10 cellular contexts compared by ENCODE assay signal in genomic region chr10:72258617-72259016, GRCh38. TPM values are rescaled to one million over a fixed set of nuclear protein-coding genes. Genes with fewer than 3 reads are reported as not detected.
DNase-seq lines count a peak whose midpoint lies in the region; ATAC-seq, FAIRE-seq and TF ChIP-seq lines count a peak whose summit lies in the region.
"Had no signal": no experiment of that assay in that cellular context is flagged by ENCODE, and none has a peak within 500 bp of the region (broad histone marks: within the 10 kb centered on the region; RNA-seq: fewer than 3 reads in every experiment).

No MANE protein-coding gene starts in this region.

- POLR2A ChIA-PET in A549 (lab: Yijun Ruan, JAX) = interaction anchor here (0.7 to 4.8 kb wide), 4 partner anchors 15 to 62 kb away, joined by 3 to 155 read pairs (median 11); partner anchors contain the start of gene DDIT4
- POLR2A ChIA-PET in K562 (lab: Yijun Ruan, JAX) = interaction anchor here (1.1 to 15.0 kb wide), 6 partner anchors 11 to 63 kb away, joined by 3 to 277 read pairs (median 11); partner anchors contain the start of gene DDIT4

- peak overlapping the region; percentile 42 for H3K4me3 Mint-ChIP-seq in nephron progenitor cell

- no peaks in the 10 kb centered on the region for H3K27me3 ChIP-seq in DOHH2 (ENCODE audit: control insufficient read depth, low read length)
- H3K27me3 ChIP-seq in K562 (ENCODE audit: control insufficient read depth in 2 of 2, insufficient read depth in 2 of 2, low read length in 2 of 2) = no peaks in the 10 kb centered on the region

- H4K20me1 ChIP-seq in DOHH2 (ENCODE audit: control insufficient read depth, insufficient read depth, low read depth, low read length) = no peaks in the 10 kb centered on the region
- H4K20me1 ChIP-seq in K562 (replicated peaks; ENCODE audit: control insufficient read depth, insufficient read depth, low read length) = no peaks in the 10 kb centered on the region

- 95% methylated on average over 4 of the region's 4 CpGs for WGBS in A549 (ENCODE audit: missing lambda C conversion rate)
- WGBS in K562 (ENCODE audit: insufficient coverage, low coverage, missing lambda C conversion rate) = 89% methylated on average over 4 of the region's 4 CpGs

- no peaks in the 10 kb centered on the region for H3K9me1 ChIP-seq in K562 (ENCODE audit: control insufficient read depth, insufficient read depth, low read length)

- intact Hi-C loops in K562 (cut with micrococcal nuclease) = no loop called here

- H2AFZ ChIP-seq in K562 (ENCODE audit: low read depth, low read length) = peak overlapping the region; percentile 10; the same call in 1 of the 2 replicates

- ATAC-seq in A549 = no peak
- no peak for ATAC-seq in K562
- ATAC-seq in GM21737 (IDR thresholded peaks at IDR 0.05; ENCODE audit: unreplicated experiment) = no peak
- ATAC-seq in HG03097 (IDR thresholded peaks at IDR 0.05; ENCODE audit: low FRiP score, unreplicated experiment) = no peak

- H3K4me3 ChIP-seq in A549 = no peak overlapping the region
- H3K4me3 ChIP-seq in DOHH2 (ENCODE audit: low read length) = no peak overlapping the region
- no peak overlapping the region for H3K4me3 ChIP-seq in K562

- peak overlapping the region; percentile 99 to 100 for H3K27ac ChIP-seq in A549
- no peak overlapping the region for H3K27ac ChIP-seq in DOHH2 (ENCODE audit: low read depth, low read length)
- H3K27ac ChIP-seq in K562 (ENCODE audit: extremely low read depth, low read depth, low read length) = no peak overlapping the region

- TF ChIP-seq CTCF in A549 (IDR thresholded peaks at IDR 0.05) (no peak), DOHH2 (IDR thresholded peaks at IDR 0.05; ENCODE audit: low read depth, low read length, poor library complexity, severe bottlenecking) (no peak), K562 (IDR thresholded peaks at IDR 0.05 in 2 of 3, conservative IDR thresholded peaks at IDR 0.05 in 1 of 3; ENCODE audit: insufficient read depth in 2 of 3, low read depth in 1 of 3, low read length in 3 of 3) (0 out of 6 replicates have a peak, but pooled peaks of 2 of the 3 experiments have one; percentile 3 to 20), nephron progenitor cell (IDR thresholded peaks at IDR 0.05) (no peak)

- H3K4me2 ChIP-seq in A549 = 0 out of 3 replicates have a peak overlapping the region, but pooled peaks have one; percentile 95
- H3K4me2 ChIP-seq in DOHH2 (ENCODE audit: low read length) = 0 out of 2 replicates have a peak overlapping the region, but pooled peaks have one; percentile 99
- H3K4me2 ChIP-seq in K562 (ENCODE audit: insufficient read depth, low read length) = no peak overlapping the region

- H3K4me1 Mint-ChIP-seq in nephron progenitor cell = peaks cover 68% of the 10 kb centered on the region

- peaks cover 21% of the 10 kb centered on the region for H3F3A ChIP-seq in DOHH2 (ENCODE audit: control insufficient read depth, insufficient read depth)

- H3K27me3 Mint-ChIP-seq in nephron progenitor cell (ENCODE audit: low read depth, poor library complexity) = no peaks in the 10 kb centered on the region

- no peak for FAIRE-seq in A549 (lab: Jason Lieb, UNC)
- FAIRE-seq in K562 (lab: Jason Lieb, UNC) = no peak

- H3K27ac Mint-ChIP-seq in nephron progenitor cell = peak overlapping the region; percentile 98

- no peaks in the 10 kb centered on the region for H3K36me3 Mint-ChIP-seq in nephron progenitor cell (ENCODE audit: low read depth)

- DNase-seq in A549 (ENCODE audit: low read depth in 1 of 2, low spot score in 1 of 2) = no peak
- DNase-seq in K562 (ENCODE audit: extremely low read depth in 1 of 4, low spot score in 3 of 4) = no peak
- DNase-seq in nephron progenitor cell = no peak
- no peak for DNase-seq in NCI-H1048 (lab: John Stamatoyannopoulos, UW)
- no peak for DNase-seq in NCI-H1930 (lab: John Stamatoyannopoulos, UW)
- DNase-seq: Karpas-422, NCI-H510A treated with DMSO at 0.1 percent for 48 hours had no signal

- no peaks in the 10 kb centered on the region for H3K79me2 ChIP-seq in DOHH2 (ENCODE audit: control insufficient read depth, low read length)
- no peaks in the 10 kb centered on the region for H3K79me2 ChIP-seq in K562 (ENCODE audit: control insufficient read depth, insufficient read depth, low read length)

- no peaks in the 10 kb centered on the region for H3K9me3 Mint-ChIP-seq in nephron progenitor cell

- TF ChIP-seq EP300 in A549 (IDR thresholded peaks at IDR 0.05) = no peak
- TF ChIP-seq EP300 in K562 (IDR thresholded peaks at IDR 0.05; ENCODE audit: low read length) = no peak

- H3K9ac ChIP-seq in K562 (ENCODE audit: insufficient read depth in 1 of 2, low read depth in 2 of 2, low read length in 2 of 2) = no peak overlapping the region

- CTCF ChIA-PET in A549 (lab: Yijun Ruan, JAX) (interaction anchor here (1.1 to 2.9 kb wide), 7 partner anchors 11 to 79 kb away, joined by 3 to 11 read pairs (median 6); partner anchors contain the start of gene DDIT4), K562 (lab: Yijun Ruan, JAX; ENCODE audit: low intra/inter-chr PET ratio) (no interaction called here)

- peaks cover 83% of the 10 kb centered on the region for H3K4me1 ChIP-seq in A549
- peaks cover 92% of the 10 kb centered on the region for H3K4me1 ChIP-seq in DOHH2 (ENCODE audit: control insufficient read depth, low read length)
- peaks cover 49 to 53% of the 10 kb centered on the region in 2 experiments for H3K4me1 ChIP-seq in K562 (replicated peaks in 1 of 2; ENCODE audit: control insufficient read depth in 2 of 2, insufficient read depth in 2 of 2, low read length in 2 of 2)

- TF ChIP-seq RAD21 in A549 (conservative IDR thresholded peaks at IDR 0.05 in 1 of 2, IDR thresholded peaks at IDR 0.05 in 1 of 2) = no peak
- no peak for TF ChIP-seq RAD21 in K562 (CRISPR knock-in tag; conservative IDR thresholded peaks at IDR 0.05 in 1 of 2, IDR thresholded peaks at IDR 0.05 in 1 of 2)

- BruUV-seq in K562 (replicated peaks; lab: Mats Ljungman, UMichigan) = no TSS peak

- in situ Hi-C loops in K562 (cut with MboI) = no loop called here

- TF ChIP-seq POLR2A in A549 (IDR thresholded peaks at IDR 0.05; ENCODE audit: low read length) = no peak
- no peak for TF ChIP-seq POLR2A in K562 (conservative IDR thresholded peaks at IDR 0.05)

- H3K9me2 ChIP-seq in DOHH2 (replicated peaks; ENCODE audit: control insufficient read depth, low read length) = no peaks in the 10 kb centered on the region

- H3K36me3 ChIP-seq in DOHH2 (ENCODE audit: control insufficient read depth, low read length) = no peaks in the 10 kb centered on the region
- H3K36me3 ChIP-seq in K562 (ENCODE audit: control insufficient read depth, insufficient read depth, low read length) = no peaks in the 10 kb centered on the region

- no peaks in the 10 kb centered on the region for H3K9me3 ChIP-seq in A549
- H3K9me3 ChIP-seq in DOHH2 (ENCODE audit: control insufficient read depth, insufficient read depth, low read length) = no peaks in the 10 kb centered on the region
- no peaks in the 10 kb centered on the region for H3K9me3 ChIP-seq in K562 (replicated peaks; ENCODE audit: control insufficient read depth, insufficient read depth, low read depth, low read length)

RNA-seq across cellular contexts. Expression of gene DDIT4, which starts 15.1 kb away (rescaled TPM):
- 329 and 392 TPM in 2 replicates for polyA plus RNA-seq in A549 (2011; rRNA removed)
- 189 and 275 TPM in 2 replicates for polyA plus RNA-seq in A549 (2012; cell fraction: cytosol; rRNA removed)
- 368 and 387 TPM in 2 replicates for polyA plus RNA-seq in A549 (2012; cell fraction: nucleus; rRNA removed)
- polyA plus RNA-seq in A549 (2017; fragmentation: RNase III; extraction: RNeasy Plus Mini Kit Qiagen cat#74134 plus additional on column Dnase treatment) = 188 to 239 TPM (median 238 TPM) in 3 replicates
- 299 and 339 TPM in 2 replicates for polyA minus RNA-seq in A549 (2011; rRNA and poly(A)+ RNA removed)
- 185 and 371 TPM in 2 replicates for total RNA-seq in K562 (2011; cell fraction: chromatin; rRNA removed; ENCODE audit: low replicate concordance)
- 455 and 610 TPM in 2 replicates for total RNA-seq in K562 (2011; cell fraction: nucleolus; rRNA removed)
- total RNA-seq in K562 (2011; cell fraction: nucleoplasm; rRNA removed) = 314 and 392 TPM in 2 replicates
- total RNA-seq in K562 (2014; rRNA removed) = 593 and 675 TPM in 2 replicates
- 159 and 200 TPM in 2 replicates for total RNA-seq in K562 (2014; rRNA removed; fragmentation: Illumina TruSeq; extraction: Trizol)
- 13.2 and 14.7 TPM in 2 replicates for total RNA-seq in K562 (2015; rRNA removed; fragmentation: Illumina TruSeq; extraction: Trizol)
- 453 and 674 TPM in 2 replicates for total RNA-seq in K562 (2021)
- 228 and 529 TPM in 2 replicates for polyA plus RNA-seq in K562 (2011; rRNA removed)
- polyA plus RNA-seq in K562 (2011; cell fraction: cytosol; rRNA removed) = 345 and 451 TPM in 2 replicates
- 384 and 450 TPM in 2 replicates for polyA plus RNA-seq in K562 (2011; cell fraction: nucleus; rRNA removed)
- 184 and 695 TPM in 2 replicates for polyA plus RNA-seq in K562 (2012)
- 107 and 370 TPM in 2 replicates for polyA plus RNA-seq in K562 (2014; fragmentation: Illumina TruSeq; extraction: Trizol)
- polyA plus RNA-seq in K562 (2014; fragmentation: Nextera tagmentation; extraction: Ambion mirVana) = 10 to 100 TPM in 1 of 2 experiments, 1 to 10 TPM in 1; 8.2 to 12.3 TPM
- polyA plus RNA-seq in K562 (2014; rRNA removed) = 362 and 564 TPM in 2 replicates
- 156 and 267 TPM in 2 replicates for polyA minus RNA-seq in K562 (2011; rRNA and poly(A)+ RNA removed)
- 180 and 395 TPM in 2 replicates for polyA minus RNA-seq in K562 (2011; cell fraction: cytosol; rRNA and poly(A)+ RNA removed)
- polyA minus RNA-seq in K562 (2011; cell fraction: nucleus; rRNA and poly(A)+ RNA removed) = 272 and 555 TPM in 2 replicates

RNA-seq across cellular contexts. Expression of gene ASCC1, which starts 42.5 kb away (rescaled TPM):
- 82.3 and 83.7 TPM in 2 replicates for polyA plus RNA-seq in A549 (2011; rRNA removed)
- 21.6 and 24.9 TPM in 2 replicates for polyA plus RNA-seq in A549 (2012; cell fraction: cytosol; rRNA removed)
- 12.2 and 19.1 TPM in 2 replicates for polyA plus RNA-seq in A549 (2012; cell fraction: nucleus; rRNA removed)
- polyA plus RNA-seq in A549 (2017; fragmentation: RNase III; extraction: RNeasy Plus Mini Kit Qiagen cat#74134 plus additional on column Dnase treatment) = 56.2 to 58.9 TPM (median 56.5 TPM) in 3 replicates
- 35.9 and 39.6 TPM in 2 replicates for polyA minus RNA-seq in A549 (2011; rRNA and poly(A)+ RNA removed)
- 49.7 and 77.0 TPM in 2 replicates for total RNA-seq in K562 (2011; cell fraction: chromatin; rRNA removed; ENCODE audit: low replicate concordance)
- 28.7 and 34.9 TPM in 2 replicates for total RNA-seq in K562 (2011; cell fraction: nucleolus; rRNA removed)
- total RNA-seq in K562 (2011; cell fraction: nucleoplasm; rRNA removed) = 43.5 and 57.0 TPM in 2 replicates
- total RNA-seq in K562 (2014; rRNA removed) = 27.6 and 31.7 TPM in 2 replicates
- total RNA-seq in K562 (2014; rRNA removed; fragmentation: Illumina TruSeq; extraction: Trizol) = 52.8 and 62.6 TPM in 2 replicates
- total RNA-seq in K562 (2015; rRNA removed; fragmentation: Illumina TruSeq; extraction: Trizol) = 33.3 and 38.2 TPM in 2 replicates
- total RNA-seq in K562 (2021) = 45.7 and 48.4 TPM in 2 replicates
- 53.2 and 64.1 TPM in 2 replicates for polyA plus RNA-seq in K562 (2011; rRNA removed)
- polyA plus RNA-seq in K562 (2011; cell fraction: cytosol; rRNA removed) = 20.9 and 37.8 TPM in 2 replicates
- polyA plus RNA-seq in K562 (2011; cell fraction: nucleus; rRNA removed) = 13.5 and 19.8 TPM in 2 replicates
- polyA plus RNA-seq in K562 (2012) = 39.1 and 50.0 TPM in 2 replicates
- 54.4 and 70.0 TPM in 2 replicates for polyA plus RNA-seq in K562 (2014; fragmentation: Illumina TruSeq; extraction: Trizol)
- polyA plus RNA-seq in K562 (2014; fragmentation: Nextera tagmentation; extraction: Ambion mirVana) = 10 to 100 TPM; 50.8 to 73.3 TPM
- polyA plus RNA-seq in K562 (2014; rRNA removed) = 42.7 and 55.5 TPM in 2 replicates
- 90.3 and 97.7 TPM in 2 replicates for polyA minus RNA-seq in K562 (2011; rRNA and poly(A)+ RNA removed)
- polyA minus RNA-seq in K562 (2011; cell fraction: cytosol; rRNA and poly(A)+ RNA removed) = 35.1 and 39.2 TPM in 2 replicates
- 13.6 and 33.1 TPM in 2 replicates for polyA minus RNA-seq in K562 (2011; cell fraction: nucleus; rRNA and poly(A)+ RNA removed)

RNA-seq across cellular contexts. Expression of gene ANAPC16, which starts 42.8 kb away (rescaled TPM):
- polyA plus RNA-seq in A549 (2011; rRNA removed) = 136 and 165 TPM in 2 replicates
- polyA plus RNA-seq in A549 (2012; cell fraction: cytosol; rRNA removed) = 61.1 and 70.5 TPM in 2 replicates
- 13.7 and 21.8 TPM in 2 replicates for polyA plus RNA-seq in A549 (2012; cell fraction: nucleus; rRNA removed)
- 75.1 to 86.1 TPM (median 79.8 TPM) in 3 replicates for polyA plus RNA-seq in A549 (2017; fragmentation: RNase III; extraction: RNeasy Plus Mini Kit Qiagen cat#74134 plus additional on column Dnase treatment)
- polyA minus RNA-seq in A549 (2011; rRNA and poly(A)+ RNA removed) = 36.8 and 46.6 TPM in 2 replicates
- total RNA-seq in K562 (2011; cell fraction: chromatin; rRNA removed; ENCODE audit: low replicate concordance) = 13.7 and 30.0 TPM in 2 replicates
- total RNA-seq in K562 (2011; cell fraction: nucleolus; rRNA removed) = 13.7 and 15.7 TPM in 2 replicates
- total RNA-seq in K562 (2011; cell fraction: nucleoplasm; rRNA removed) = 30.3 and 57.6 TPM in 2 replicates
- total RNA-seq in K562 (2014; rRNA removed) = 42.6 and 55.8 TPM in 2 replicates
- 108 and 111 TPM in 2 replicates for total RNA-seq in K562 (2014; rRNA removed; fragmentation: Illumina TruSeq; extraction: Trizol)
- 79.7 and 87.7 TPM in 2 replicates for total RNA-seq in K562 (2015; rRNA removed; fragmentation: Illumina TruSeq; extraction: Trizol)
- 72.5 and 72.7 TPM in 2 replicates for total RNA-seq in K562 (2021)
- polyA plus RNA-seq in K562 (2011; rRNA removed) = 162 and 168 TPM in 2 replicates
- polyA plus RNA-seq in K562 (2011; cell fraction: cytosol; rRNA removed) = 47.9 and 96.2 TPM in 2 replicates
- polyA plus RNA-seq in K562 (2011; cell fraction: nucleus; rRNA removed) = 27.0 and 46.2 TPM in 2 replicates
- 85.3 and 238 TPM in 2 replicates for polyA plus RNA-seq in K562 (2012)
- polyA plus RNA-seq in K562 (2014; fragmentation: Illumina TruSeq; extraction: Trizol) = 74.2 and 85.3 TPM in 2 replicates
- 100 to 1,000 TPM; 184 to 208 TPM for polyA plus RNA-seq in K562 (2014; fragmentation: Nextera tagmentation; extraction: Ambion mirVana)
- polyA plus RNA-seq in K562 (2014; rRNA removed) = 112 and 134 TPM in 2 replicates
- 41.3 and 52.4 TPM in 2 replicates for polyA minus RNA-seq in K562 (2011; rRNA and poly(A)+ RNA removed)
- polyA minus RNA-seq in K562 (2011; cell fraction: cytosol; rRNA and poly(A)+ RNA removed) = 13.9 and 15.1 TPM in 2 replicates
- 3.2 and 10.0 TPM in 2 replicates for polyA minus RNA-seq in K562 (2011; cell fraction: nucleus; rRNA and poly(A)+ RNA removed)

Comparison
In these comparisons a context has a peak if more than half of its experiments do, and no peak if none do; other contexts are left out.
1. H3K27ac ChIP-seq: peak in A549 (2 of 2); none in DOHH2 (single experiment) and K562 (single experiment).
2. CTCF ChIP-seq: peak in K562 (2 of 3); none in A549 (single experiment), DOHH2 (single experiment) and nephron progenitor cell (single experiment).
3. Of the 35 proteins assayed by ChIP-seq in both K562 and A549: peak only in K562: CTCF; only in A549: none; in both: none; in neither: 34.